Comparison of ENCODE assay signal across 8 cellular contexts in genomic region chr1:175319112-175319911, GRCh38.
DNase-seq lines count a peak whose midpoint lies in the region; ATAC-seq and TF ChIP-seq lines count a peak whose summit lies in the region.

No MANE protein-coding gene starts in this region.

- H3K27me3 Mint-ChIP-seq in GM23338 (ENCODE audit: insufficient read depth, low read depth, poor library complexity) = peaks cover 2% of the 10 kb centered on the region
- peaks cover 13% of the 10 kb centered on the region for H3K27me3 Mint-ChIP-seq in T-helper 2 cell treated with Interferon-gamma antibody and Interleukin-4, amounts not matched to agents 5 μg/mL and 100 μg/mL, for 36 hours (ENCODE audit: low read depth)

- in situ Hi-C loops in gastrocnemius medialis (cut with MboI; ENCODE audit: low sequenced_read_pairs in 4 of 4) = loop anchor here in 2 of 4 donors (25.0 kb wide), 1 partner anchor 282 kb away; no protein-coding TSS in a partner anchor

- no peaks in the 10 kb centered on the region for H3K27me3 ChIP-seq in GM23338 (ENCODE audit: insufficient read depth)
- H3K27me3 ChIP-seq in hepatocyte = no peaks in the 10 kb centered on the region
- H3K27me3 ChIP-seq in gastrocnemius medialis = no peaks in the 10 kb centered on the region

- peak; percentile 96 for ATAC-seq in GM23338
- ATAC-seq in gastrocnemius medialis = peak; percentile 86 to 89

- H3K27ac Mint-ChIP-seq in GM23338 = no peak overlapping the region
- H3K27ac Mint-ChIP-seq in T-helper 2 cell treated with Interferon-gamma antibody and Interleukin-4, amounts not matched to agents 5 μg/mL and 100 μg/mL, for 36 hours = no peak overlapping the region

- H3K36me3 Mint-ChIP-seq in GM23338 (ENCODE audit: low read depth) = no peaks in the 10 kb centered on the region
- no peaks in the 10 kb centered on the region for H3K36me3 Mint-ChIP-seq in T-helper 2 cell treated with Interferon-gamma antibody and Interleukin-4, amounts not matched to agents 5 μg/mL and 100 μg/mL, for 36 hours (ENCODE audit: low read depth)

- no peaks in the 10 kb centered on the region for H3F3A ChIP-seq in GM23338 (replicated peaks; ENCODE audit: low read depth)

- peak; percentile 86 for DNase-seq in DMS53 (lab: John Stamatoyannopoulos, UW)
- DNase-seq in GM23338 (ENCODE audit: low spot score) = peak; percentile 84
- DNase-seq in NB4 (ENCODE audit: low read depth) = peak; percentile 66
- DNase-seq in T-helper 2 cell treated with Interferon-gamma antibody and Interleukin-4, amounts not matched to agents 5 μg/mL and 100 μg/mL, for 36 hours (ENCODE audit: low spot score) = peak; percentile 49
- peak in 47 of 58 donors; percentile 5 to 64 (median 29) for DNase-seq in anterior cingulate cortex (lab: John Stamatoyannopoulos, UW)
- peak; percentile 87 for DNase-seq in hepatocyte (ENCODE audit: low spot score)
- peak; percentile 69 to 71 for DNase-seq in gastrocnemius medialis
- no peak for DNase-seq in mesenteric fat pad (ENCODE audit: low spot score)

- H3K79me2 ChIP-seq in GM23338 (replicated peaks; ENCODE audit: insufficient read depth) (no peaks in the 10 kb centered on the region), hepatocyte (no peaks in the 10 kb centered on the region)

- H3K4me1 ChIP-seq in GM23338 (ENCODE audit: insufficient read depth) = no peaks in the 10 kb centered on the region
- no peaks in the 10 kb centered on the region for H3K4me1 ChIP-seq in hepatocyte (ENCODE audit: insufficient read depth)
- H3K4me1 ChIP-seq in gastrocnemius medialis = peaks cover 6 to 16% of the 10 kb centered on the region in 2 donors

- WGBS in hepatocyte (ENCODE audit: low lambda C conversion rate, missing lambda C conversion rate) = 20% methylated on average over 6 of the region's 6 CpGs

- no peaks in the 10 kb centered on the region for H3K9me3 Mint-ChIP-seq in GM23338
- no peaks in the 10 kb centered on the region for H3K9me3 Mint-ChIP-seq in T-helper 2 cell treated with Interferon-gamma antibody and Interleukin-4, amounts not matched to agents 5 μg/mL and 100 μg/mL, for 36 hours

- peak; percentile 82 to 96 for TF ChIP-seq CTCF in GM23338 (conservative IDR thresholded peaks at IDR 0.05; ENCODE audit: low read depth in 2 of 2)
- TF ChIP-seq CTCF in NB4 (IDR thresholded peaks at IDR 0.05; ENCODE audit: low read depth, low read length) = peak; percentile 80
- peak; percentile 83 for TF ChIP-seq CTCF in hepatocyte (IDR thresholded peaks at IDR 0.05; ENCODE audit: poor library complexity)
- peak; percentile 86 to 90 (median 88) for TF ChIP-seq CTCF in gastrocnemius medialis (IDR thresholded peaks at IDR 0.05 in 4 of 5, conservative IDR thresholded peaks at IDR 0.05 in 1 of 5)

- intact Hi-C loops in gastrocnemius medialis (cut with DNase I; ENCODE audit: low total_unique reads) = loop anchor here (1.0 to 10.0 kb wide), 2 partner anchors 167 to 295 kb away; partner anchors contain the start of gene MRPS14

- H3K4me3 ChIP-seq in GM23338 = no peak overlapping the region
- no peak overlapping the region for H3K4me3 ChIP-seq in NB4 (ENCODE audit: low read depth, low read length)
- no peak overlapping the region for H3K4me3 ChIP-seq in hepatocyte
- no peak overlapping the region for H3K4me3 ChIP-seq in gastrocnemius medialis

- H3K27ac ChIP-seq in GM23338 (ENCODE audit: low read depth) (no peak overlapping the region), hepatocyte (no peak overlapping the region), gastrocnemius medialis (peak overlapping the region; percentile 21 to 74 (median 65))

- no peaks in the 10 kb centered on the region for H4K20me1 ChIP-seq in GM23338 (replicated peaks; ENCODE audit: insufficient read depth)
- H4K20me1 ChIP-seq in hepatocyte (ENCODE audit: insufficient read depth, poor library complexity, severe bottlenecking) = no peaks in the 10 kb centered on the region

- no peak overlapping the region for H3K4me3 Mint-ChIP-seq in GM23338
- H3K4me3 Mint-ChIP-seq in T-helper 2 cell treated with Interferon-gamma antibody and Interleukin-4, amounts not matched to agents 5 μg/mL and 100 μg/mL, for 36 hours = no peak overlapping the region

- H2AFZ ChIP-seq in GM23338 (peak overlapping the region; percentile 14), hepatocyte (no peak overlapping the region)

- peaks cover 4% of the 10 kb centered on the region; the same call in 1 of the 3 replicates for H3K4me1 Mint-ChIP-seq in GM23338
- H3K4me1 Mint-ChIP-seq in T-helper 2 cell treated with Interferon-gamma antibody and Interleukin-4, amounts not matched to agents 5 μg/mL and 100 μg/mL, for 36 hours (ENCODE audit: low read depth) = peaks cover 9% of the 10 kb centered on the region

- H3K9me2 ChIP-seq in GM23338 (ENCODE audit: insufficient read depth) (no peaks in the 10 kb centered on the region), hepatocyte (replicated peaks; ENCODE audit: insufficient read depth) (no peaks in the 10 kb centered on the region)

- H3K9me3 ChIP-seq in hepatocyte (ENCODE audit: low read depth) (no peaks in the 10 kb centered on the region), gastrocnemius medialis (no peaks in the 10 kb centered on the region)

- H3K36me3 ChIP-seq in GM23338 (ENCODE audit: insufficient read depth) = no peaks in the 10 kb centered on the region
- no peaks in the 10 kb centered on the region for H3K36me3 ChIP-seq in hepatocyte (replicated peaks; ENCODE audit: insufficient read depth, low read depth)
- H3K36me3 ChIP-seq in gastrocnemius medialis = no peaks in the 10 kb centered on the region

- no peak for TF ChIP-seq POLR2A in NB4 (IDR thresholded peaks at IDR 0.05; ENCODE audit: extremely low read depth, insufficient read length)
- TF ChIP-seq POLR2A in gastrocnemius medialis (IDR thresholded peaks at IDR 0.05) = no peak

- H3K4me2 ChIP-seq in GM23338 (no peak overlapping the region), hepatocyte (no peak overlapping the region)

TF ChIP-seq in GM23338, 12 proteins besides CTCF, POLR2A, EP300 and RAD21:
- TF ChIP-seq CREB1 (CRISPR knock-in tag; IDR thresholded peaks at IDR 0.05; ENCODE audit: low read depth) (peak; percentile 69), STAT1 (IDR thresholded peaks at IDR 0.05; ENCODE audit: unreplicated experiment) (no peak)

Comparison
In these comparisons a context has a peak if more than half of its experiments do, and no peak if none do; other contexts are left out.
1. H3K27ac ChIP-seq: peak in gastrocnemius medialis (4 of 4); none in GM23338 (single experiment) and hepatocyte (single experiment).
2. Peak in every context shown above with its lines, with median percentiles within 50 percentile points of each other: CTCF ChIP-seq.